ENCODE assay signal across 9 cellular contexts in genomic region chr18:46260016-46260878, GRCh38.
DNase-seq lines count a peak whose midpoint lies in the region; ATAC-seq and TF ChIP-seq lines count a peak whose summit lies in the region.
"Had no signal": no experiment of that assay in that cellular context is flagged by ENCODE, and none has a peak within 500 bp of the region (broad histone marks: within the 10 kb centered on the region; RNA-seq: fewer than 3 reads in every experiment).

No MANE protein-coding gene starts in this region.

- DNase-seq in GM23248 (peak; percentile 78), WTC11 (ENCODE audit: low spot score) (no peak), heart left ventricle (no peak)
- DNase-seq in stimulated activated effector memory CD8-positive, alpha-beta T cell treated with anti-CD3 and anti-CD28 coated beads, Interleukin-12 subunit alpha, Interleukin-12 subunit beta, amount 100 ng/mL, for 72 hours (ENCODE audit: low spot score in 2 of 2): no peak
- no peak for DNase-seq in central memory CD4-positive, alpha-beta T cell
- DNase-seq: NK-92 treated with Interleukin-12 subunit alpha and Interleukin-12 subunit beta, amount 100 ng/mL, for 24 hours; substantia nigra had no signal

- CTCF ChIA-PET in WTC11 (lab: Charles Lee): interaction anchor here (1.1 to 1.7 kb wide), 2 partner anchors 12 to 87 kb away, joined by 3 to 6 read pairs; a partner anchor contains a TSS

- 49 to 51% methylated on average over 4 of the region's 4 CpGs for WGBS in GM23248 (ENCODE audit: low coverage in 1 of 2, low lambda C conversion rate in 2 of 2, missing lambda C conversion rate in 2 of 2), 2 experiments
- WGBS in heart left ventricle, 4 donors: 60 to 66% (median 62%) methylated on average over 4 of the region's 4 CpGs

- H3K27ac ChIP-seq in GM23248 (peak overlapping the region; percentile 56), heart left ventricle (peak overlapping the region; percentile 1 to 74 (median 33))

- TF ChIP-seq POLR2A in heart left ventricle (IDR thresholded peaks at IDR 0.05): no peak

- no peak overlapping the region for H2AFZ ChIP-seq in GM23248

- ATAC-seq in WTC11 (no peak), heart left ventricle (peak in 3 of 4 donors; percentile 19 to 43 (median 39)), GM21423 (IDR thresholded peaks at IDR 0.05; ENCODE audit: unreplicated experiment) (no peak)
- no peak for ATAC-seq in stimulated activated effector memory CD8-positive, alpha-beta T cell treated with anti-CD3 and anti-CD28 coated beads, Interleukin-12 subunit alpha, Interleukin-12 subunit beta, amount 100 ng/mL, for 72 hours
- ATAC-seq in activated CD4-positive, CD25-positive, alpha-beta regulatory T cell treated with anti-CD3 and anti-CD28 coated beads, Interleukin-2, amount 50 U/mL, for 24 hours: no peak

- TF ChIP-seq CTCF in WTC11 (IDR thresholded peaks at IDR 0.05): no peak
- no peak for TF ChIP-seq CTCF in heart left ventricle (IDR thresholded peaks at IDR 0.05)

- peaks cover 58% of the 10 kb centered on the region for H3K4me1 Mint-ChIP-seq in WTC11
- H3K4me1 Mint-ChIP-seq in stimulated activated effector memory CD8-positive, alpha-beta T cell treated with anti-CD3 and anti-CD28 coated beads, Interleukin-12 subunit alpha, Interleukin-12 subunit beta, amount 100 ng/mL, for 72 hours: peaks cover 28% of the 10 kb centered on the region

- H3F3A ChIP-seq in GM23248 (ENCODE audit: insufficient read depth): peaks cover 26% of the 10 kb centered on the region

- H3K9me3 ChIP-seq in GM23248 (ENCODE audit: low read depth) (no peaks in the 10 kb centered on the region), heart left ventricle (no peaks in the 10 kb centered on the region)

- no peaks in the 10 kb centered on the region for H3K27me3 ChIP-seq in GM23248 (replicated peaks; ENCODE audit: insufficient read depth)
- no peaks in the 10 kb centered on the region for H3K27me3 ChIP-seq in heart left ventricle

- intact Hi-C loops in heart left ventricle (cut with DNase I): loop anchor here in 3 of 10 donors (10.0 kb wide), 1 partner anchor 85 kb away; a partner anchor contains a TSS

- H3K4me3 Mint-ChIP-seq in WTC11: no peak overlapping the region
- H3K4me3 Mint-ChIP-seq in stimulated activated effector memory CD8-positive, alpha-beta T cell treated with anti-CD3 and anti-CD28 coated beads, Interleukin-12 subunit alpha, Interleukin-12 subunit beta, amount 100 ng/mL, for 72 hours: no peak overlapping the region

- no peaks in the 10 kb centered on the region for H4K20me1 ChIP-seq in GM23248 (ENCODE audit: insufficient read depth)

- H3K4me2 ChIP-seq in GM23248 (ENCODE audit: unreplicated experiment): peak overlapping the region; percentile 59

- H3K9ac ChIP-seq in GM23248: no peak overlapping the region

- H3K4me3 ChIP-seq in GM23248: no peak overlapping the region
- no peak overlapping the region for H3K4me3 ChIP-seq in heart left ventricle

- peaks cover 8% of the 10 kb centered on the region for H3K36me3 Mint-ChIP-seq in WTC11
- peaks cover 58% of the 10 kb centered on the region for H3K36me3 Mint-ChIP-seq in stimulated activated effector memory CD8-positive, alpha-beta T cell treated with anti-CD3 and anti-CD28 coated beads, Interleukin-12 subunit alpha, Interleukin-12 subunit beta, amount 100 ng/mL, for 72 hours

- peaks cover 33% of the 10 kb centered on the region for H3K4me1 ChIP-seq in GM23248 (ENCODE audit: insufficient read depth)
- H3K4me1 ChIP-seq in heart left ventricle: peaks cover 0 to 64% (median 36%) of the 10 kb centered on the region in 12 donors

- no peaks in the 10 kb centered on the region for H3K9me3 Mint-ChIP-seq in WTC11
- H3K9me3 Mint-ChIP-seq in stimulated activated effector memory CD8-positive, alpha-beta T cell treated with anti-CD3 and anti-CD28 coated beads, Interleukin-12 subunit alpha, Interleukin-12 subunit beta, amount 100 ng/mL, for 72 hours: no peaks in the 10 kb centered on the region

- H3K27ac Mint-ChIP-seq in WTC11: peak overlapping the region; percentile 69
- peak overlapping the region; percentile 9 for H3K27ac Mint-ChIP-seq in stimulated activated effector memory CD8-positive, alpha-beta T cell treated with anti-CD3 and anti-CD28 coated beads, Interleukin-12 subunit alpha, Interleukin-12 subunit beta, amount 100 ng/mL, for 72 hours

- in situ Hi-C loops in GM23248 (cut with MboI): no loop called here

- POLR2A ChIA-PET in WTC11 (lab: Charles Lee): interaction anchor here (0.6 to 1.5 kb wide), 2 partner anchors 39 to 86 kb away, joined by 3 to 5 read pairs; a partner anchor contains a TSS

- H3K36me3 ChIP-seq in GM23248 (ENCODE audit: low read depth) (peaks cover 18% of the 10 kb centered on the region; the same call in 1 of the 2 replicates), heart left ventricle (peaks cover 0 to 26% (median 8%) of the 10 kb centered on the region in 9 donors)

- H3K79me2 ChIP-seq in GM23248 (ENCODE audit: insufficient read depth): peaks cover 37% of the 10 kb centered on the region

- H3K9me2 ChIP-seq in GM23248 (ENCODE audit: insufficient read depth): no peaks in the 10 kb centered on the region

- H3K27me3 Mint-ChIP-seq in WTC11 (ENCODE audit: low read depth): no peaks in the 10 kb centered on the region

TF ChIP-seq in WTC11, 78 proteins besides CTCF, POLR2A, EP300 and RAD21 (continues in another document):
- TF ChIP-seq MLX (CRISPR knock-in tag; IDR thresholded peaks at IDR 0.05): no peak
- TF ChIP-seq ZNF138 (CRISPR knock-in tag; conservative IDR thresholded peaks at IDR 0.05): no peak
- TF ChIP-seq AFF4 (CRISPR knock-in tag; IDR thresholded peaks at IDR 0.05; ENCODE audit: borderline replicate concordance): no peak
- no peak for TF ChIP-seq TEAD1 (CRISPR knock-in tag; IDR thresholded peaks at IDR 0.05)
- TF ChIP-seq ZNF416 (CRISPR knock-in tag; IDR thresholded peaks at IDR 0.05): no peak
- TF ChIP-seq CDX4 (CRISPR knock-in tag; IDR thresholded peaks at IDR 0.05; ENCODE audit: borderline replicate concordance): no peak
- TF ChIP-seq STAT6 (CRISPR knock-in tag; conservative IDR thresholded peaks at IDR 0.05; ENCODE audit: low read depth): no peak
- TF ChIP-seq ZNF396 (CRISPR knock-in tag; IDR thresholded peaks at IDR 0.05; ENCODE audit: borderline replicate concordance): no peak

Comparison
In these comparisons a context has a peak if more than half of its experiments do, and no peak if none do; other contexts are left out.
1. ATAC-seq: peak in heart left ventricle (3 of 4); none in WTC11 (single experiment), stimulated activated effector memory CD8-positive, alpha-beta T cell treated with anti-CD3 and anti-CD28 coated beads, Interleukin-12 subunit alpha, Interleukin-12 subunit beta, amount 100 ng/mL, for 72 hours (single experiment), activated CD4-positive, CD25-positive, alpha-beta regulatory T cell treated with anti-CD3 and anti-CD28 coated beads, Interleukin-2, amount 50 U/mL, for 24 hours (0 of 2) and GM21423 (single experiment).